In the genomic region with DNA sequence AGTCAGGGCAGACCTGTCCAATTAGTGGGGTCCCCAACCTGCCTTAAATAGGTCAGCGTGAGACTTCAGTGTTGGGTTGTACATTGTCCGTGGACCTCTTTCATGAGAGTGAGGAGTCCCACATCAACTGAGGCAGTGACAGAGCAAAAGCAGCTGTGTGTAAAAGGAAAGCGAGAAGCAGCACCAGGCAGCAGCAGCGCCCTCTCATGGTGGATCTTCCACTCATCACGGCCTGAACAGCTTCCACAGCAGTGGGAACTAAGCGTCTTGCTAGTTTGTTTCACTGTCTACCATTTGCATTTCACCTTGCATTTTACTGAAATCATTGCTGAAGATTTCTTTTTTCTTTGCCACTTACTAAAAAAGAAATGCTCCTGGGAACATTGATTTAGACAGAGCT, we compare ENCODE assay signal across 8 cellular contexts.
DNase-seq lines count a peak whose midpoint lies in the region; ATAC-seq, FAIRE-seq and TF ChIP-seq lines count a peak whose summit lies in the region.

No MANE protein-coding gene starts in this region.

- no TSS peak for BruUV-seq in HepG2 (replicated peaks; lab: Mats Ljungman, UMichigan)

- H3K4me1 ChIP-seq in DND-41 (ENCODE audit: insufficient read depth, low read length), result no peaks in the 10 kb centered on the region
- H3K4me1 ChIP-seq in HepG2 (ENCODE audit: insufficient read depth, low read length), result no peaks in the 10 kb centered on the region

- H4K20me1 ChIP-seq in DND-41 (ENCODE audit: insufficient read depth, low read length) (no peaks in the 10 kb centered on the region), HepG2 (ENCODE audit: insufficient read depth, low read length) (no peaks in the 10 kb centered on the region)

- TF ChIP-seq RAD21 in HepG2 (CRISPR knock-in tag; IDR thresholded peaks at IDR 0.05), result no peak

- H3K9me3 ChIP-seq in DND-41 (ENCODE audit: insufficient read depth, low read length, severe bottlenecking) (no peaks in the 10 kb centered on the region), HepG2 (ENCODE audit: low read length) (no peaks in the 10 kb centered on the region)

- H3K36me3 ChIP-seq in DND-41 (ENCODE audit: insufficient read depth, low read length), result no peaks in the 10 kb centered on the region
- H3K36me3 ChIP-seq in HepG2 (replicated peaks in 1 of 2; ENCODE audit: control insufficient read depth in 1 of 2, insufficient read depth in 2 of 2, low read length in 2 of 2), result no peaks in the 10 kb centered on the region

- H3K4me3 ChIP-seq in DND-41 (ENCODE audit: low read depth in 1 of 2, low read length in 2 of 2) (no peak overlapping the region), HepG2 (replicated peaks in 1 of 3; ENCODE audit: insufficient read depth in 1 of 3, low read depth in 2 of 3, low read length in 3 of 3) (no peak overlapping the region), lower leg skin (ENCODE audit: low read depth, poor library complexity, severe bottlenecking) (no peak overlapping the region)

- TF ChIP-seq POLR2A in HepG2 (IDR thresholded peaks at IDR 0.05; ENCODE audit: insufficient read depth in 1 of 2, low read depth in 2 of 2, low read length in 2 of 2) (no peak), lower leg skin (IDR thresholded peaks at IDR 0.05) (no peak)

- POLR2A ChIA-PET in HepG2 (lab: Yijun Ruan, JAX), result no interaction called here

- no peak overlapping the region for H3K9ac ChIP-seq in DND-41 (ENCODE audit: low read depth, low read length)
- H3K9ac ChIP-seq in HepG2 (ENCODE audit: insufficient read depth, low read depth, low read length), result no peak overlapping the region

- DNase-seq in DND-41 (peak; percentile 32), SK-MEL-5 (ENCODE audit: low read depth, low spot score) (peak; percentile 61), HepG2 (ENCODE audit: low spot score) (peak; percentile 3), lower leg skin (ENCODE audit: low spot score in 2 of 2) (no peak), NCI-H1105 treated with DMSO at 0.1 percent for 48 hours (lab: John Stamatoyannopoulos, UW) (no peak)

- H3K27me3 ChIP-seq in DND-41 (ENCODE audit: insufficient read depth, low read length, poor library complexity) (no peaks in the 10 kb centered on the region), HepG2 (ENCODE audit: control insufficient read depth in 1 of 2, insufficient read depth in 2 of 2, low read length in 2 of 2) (no peaks in the 10 kb centered on the region)

- H3K27ac ChIP-seq in DND-41 (ENCODE audit: low read length), result no peak overlapping the region
- H3K27ac ChIP-seq in HepG2 (ENCODE audit: extremely low read length, insufficient read depth, low read length), result no peak overlapping the region

- ATAC-seq in DND-41 (ENCODE audit: insufficient read depth, low read depth) (peak; percentile 45; the same call in 1 of the 3 replicates), GM21619 (IDR thresholded peaks at IDR 0.05; ENCODE audit: unreplicated experiment) (peak; percentile 56), HepG2 (peak; percentile 79), HG03108 (IDR thresholded peaks at IDR 0.05; ENCODE audit: unreplicated experiment) (no peak), HG02759 (IDR thresholded peaks at IDR 0.05; ENCODE audit: unreplicated experiment) (no peak)

- TF ChIP-seq CTCF in DND-41 (IDR thresholded peaks at IDR 0.05; ENCODE audit: borderline replicate concordance, extremely low read depth, low read length, poor library complexity, severe bottlenecking), result peak; percentile 57
- peak; percentile 83 for TF ChIP-seq CTCF in HepG2 (CRISPR knock-in tag; IDR thresholded peaks at IDR 0.05)
- TF ChIP-seq CTCF in lower leg skin (IDR thresholded peaks at IDR 0.05), result no peak

- no peak overlapping the region for H3K4me2 ChIP-seq in DND-41 (ENCODE audit: insufficient read depth, low read length)
- H3K4me2 ChIP-seq in HepG2 (ENCODE audit: low read depth, low read length), result no peak overlapping the region

- intact Hi-C loops in HepG2 (cut with micrococcal nuclease; ENCODE audit: unreplicated experiment) (loop anchor here (1.0 kb wide), 3 partner anchors 194 to 937 kb away; no protein-coding TSS in a partner anchor), lower leg skin (cut with DNase I; ENCODE audit: low total_unique reads) (no loop called here)

- peak; percentile 4 for FAIRE-seq in HepG2 (lab: Jason Lieb, UNC)

- H3K79me2 ChIP-seq in DND-41 (ENCODE audit: insufficient read depth, low read length) (no peaks in the 10 kb centered on the region), HepG2 (ENCODE audit: insufficient read depth, low read length) (no peaks in the 10 kb centered on the region)

- in situ Hi-C loops in SK-MEL-5 (cut with HindIII; ENCODE audit: low pct_unique_long_range_greater_than_20kb, low sequenced_read_pairs), result no loop called here
- in situ Hi-C loops in HepG2 (cut with HindIII; ENCODE audit: extremely low pct_ligation_motif_present, low pct_unique_long_range_greater_than_20kb), result no loop called here

- TF ChIP-seq EP300 in HepG2 (IDR thresholded peaks at IDR 0.05; ENCODE audit: low read depth in 2 of 2, low read length in 2 of 2), result no peak
- no peak for TF ChIP-seq EP300 in HepG2 (CRISPR knock-in tag; IDR thresholded peaks at IDR 0.05; ENCODE audit: borderline replicate concordance)

- CTCF ChIA-PET in HepG2 (lab: Yijun Ruan, JAX; ENCODE audit: low intra/inter-chr PET ratio, low total read pairs), result interaction anchor here (1.3 kb wide), 1 partner anchor 938 kb away, joined by 4 read pairs; no protein-coding TSS in a partner anchor

- no peak overlapping the region for H2AFZ ChIP-seq in DND-41 (ENCODE audit: low read depth, low read length)
- H2AFZ ChIP-seq in HepG2 (ENCODE audit: low read length), result no peak overlapping the region

- WGBS in HepG2 (ENCODE audit: low lambda C conversion rate), result 30% methylated on average over 6 of the region's 6 CpGs
- WGBS in lower leg skin, 2 donors, result 47 to 50% methylated on average over 6 of the region's 6 CpGs

TF ChIP-seq in HepG2, 621 proteins besides CTCF, POLR2A, EP300 and RAD21:
- TF ChIP-seq STAG1 (CRISPR knock-in tag; IDR thresholded peaks at IDR 0.05), result peak; percentile 61
- TF ChIP-seq ZNF572 (CRISPR knock-in tag; IDR thresholded peaks at IDR 0.05), result no peak
- peak; percentile 72 for TF ChIP-seq SMC3 (IDR thresholded peaks at IDR 0.05; ENCODE audit: low read length)
- no peak for TF ChIP-seq RFX1 (IDR thresholded peaks at IDR 0.05)

Comparison
In these comparisons a context has a peak if more than half of its experiments do, and no peak if none do; other contexts are left out.
1. ATAC-seq: peak in DND-41 (single experiment), GM21619 (single experiment) and HepG2 (single experiment); none in HG03108 (single experiment) and HG02759 (single experiment).
2. DNase-seq: peak in DND-41 (single experiment), SK-MEL-5 (single experiment) and HepG2 (single experiment); none in lower leg skin (0 of 2) and NCI-H1105 treated with DMSO at 0.1 percent for 48 hours (single experiment).
3. CTCF ChIP-seq: peak in DND-41 (single experiment) and HepG2 (single experiment); none in lower leg skin (0 of 3).